Comparison of ENCODE assay signal across 11 cellular contexts in the genomic region with DNA sequence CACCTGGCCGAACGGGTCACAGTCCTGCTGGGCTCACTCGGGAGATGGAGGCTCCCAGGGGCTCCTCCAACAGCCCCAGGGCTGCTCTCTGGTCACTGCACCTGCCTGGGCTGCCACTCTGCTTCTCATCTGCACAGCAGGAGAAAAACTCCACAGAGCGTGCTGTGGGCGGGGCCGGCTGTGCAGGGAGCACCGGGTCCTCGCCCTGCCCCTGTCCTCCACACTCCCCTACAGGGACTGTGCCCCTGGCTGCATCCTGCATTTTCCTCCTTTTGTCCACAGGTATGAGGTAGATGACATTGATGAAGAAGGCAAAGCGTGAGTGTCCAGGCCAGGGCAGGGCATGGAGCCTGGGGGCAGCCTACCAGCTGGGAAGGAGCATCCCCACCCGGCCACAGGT. TPM values are rescaled to one million over a fixed set of nuclear protein-coding genes. Genes with fewer than 3 reads are reported as not detected.
"Had no signal": no experiment of that assay in that cellular context is flagged by ENCODE, and none has a peak within 500 bp of the region (broad histone marks: within the 10 kb centered on the region; RNA-seq: fewer than 3 reads in every experiment).

No MANE protein-coding gene starts in this region.

RNA-seq across cellular contexts. Expression of a gene that starts 5.2 kb away (rescaled TPM):
- total RNA-seq: activated B cell treated with CpG ODN at 0.5 μM for 24 hours; activated T-cell treated with anti-CD3 and anti-CD28 coated beads, Interleukin-2, amount 50 U/mL, for 4 hours; dermis microvascular lymphatic vessel endothelial cell; endothelial cell of umbilical vein; fibroblast of villous mesenchyme; glomerular endothelial cell had no signal
- polyA plus RNA-seq: endothelial cell of umbilical vein, fibroblast of lung had no signal

RNA-seq across cellular contexts. Expression of a gene that starts 35.8 kb away (rescaled TPM):
- total RNA-seq: activated CD8-positive, alpha-beta T cell treated with anti-CD3 and anti-CD28 coated beads for 36 hours; activated T-helper 17 cell treated with anti-CD3 and anti-CD28 coated beads, Interleukin-2, amount 50 U/mL, for 72 hours; endothelial cell of umbilical vein; gastroesophageal sphincter had no signal
- polyA plus RNA-seq: adipose tissue, fibroblast of lung had no signal
